Comparison of ENCODE assay signal across 17 cellular contexts in the genomic region with DNA sequence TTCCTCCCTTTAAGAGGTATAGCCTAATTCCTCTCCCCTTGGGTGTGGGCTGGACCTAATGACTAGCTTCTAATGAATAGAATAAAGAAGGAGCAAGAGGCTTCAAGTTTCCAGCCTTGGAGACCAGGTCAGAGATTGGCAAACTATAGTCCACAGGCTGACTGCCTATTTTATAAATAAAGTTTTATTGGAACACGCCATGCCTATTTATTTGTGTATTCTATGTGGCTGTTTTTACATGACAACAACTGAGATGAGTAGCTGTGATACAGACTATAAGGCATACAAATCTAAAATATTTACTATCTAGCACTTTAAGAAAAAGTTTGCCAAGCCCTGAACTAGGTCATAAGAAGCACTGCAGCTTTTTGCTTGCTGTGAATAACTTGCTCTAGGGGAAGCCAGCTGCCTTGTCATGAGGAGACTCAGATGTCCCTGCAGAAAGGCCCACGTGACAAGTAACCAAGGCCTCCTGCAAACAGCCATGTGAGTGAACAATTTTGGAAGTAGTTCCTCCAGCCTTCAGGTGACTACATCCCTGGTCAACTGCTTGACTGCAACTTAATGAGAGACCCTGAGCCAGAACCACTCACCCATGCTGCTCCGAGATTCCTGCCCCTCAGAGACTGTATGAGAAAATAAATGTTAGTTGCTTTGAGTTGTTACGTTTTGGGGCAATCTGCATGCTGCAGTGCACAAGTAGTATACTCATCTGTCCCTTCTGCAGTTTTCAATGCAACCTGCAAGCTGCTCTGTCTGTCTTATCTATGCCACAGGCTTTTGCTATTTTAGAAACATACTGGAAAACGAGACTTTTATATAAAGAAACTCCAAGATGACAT. TPM values are rescaled to one million over a fixed set of nuclear protein-coding genes. Genes with fewer than 3 reads are reported as not detected.
DNase-seq lines count a peak whose midpoint lies in the region; ATAC-seq and TF ChIP-seq lines count a peak whose summit lies in the region.
"Had no signal": no experiment of that assay in that cellular context is flagged by ENCODE, and none has a peak within 500 bp of the region (broad histone marks: within the 10 kb centered on the region; RNA-seq: fewer than 3 reads in every experiment).

No MANE protein-coding gene starts in this region.

- H3K9me3 Mint-ChIP-seq in activated naive CD4-positive, alpha-beta T cell treated with anti-CD3 and anti-CD28 coated beads, Interleukin-2, amount 10 ng/mL, durations not matched to agents 7 days and 5 days: no peaks in the 10 kb centered on the region
- no peaks in the 10 kb centered on the region for H3K9me3 Mint-ChIP-seq in activated CD8-positive, alpha-beta T cell treated with anti-CD3 and anti-CD28 coated beads for 36 hours
- no peaks in the 10 kb centered on the region for H3K9me3 Mint-ChIP-seq in activated T-helper 1 cell treated with anti-CD3 and anti-CD28 coated beads, Interleukin-12 subunit alpha, Interleukin-12 subunit beta, Interleukin-2, Interleukin-4 antibody, amounts not matched to agents 30 ng/mL and 10 ng/mL and 1 ng/mL, durations not matched to agents 14 hours and 24 hours and 36 hours
- H3K9me3 Mint-ChIP-seq: activated naive CD8-positive, alpha-beta T cell treated with anti-CD3 and anti-CD28 coated beads, Interleukin-2, amount 50 U/mL, for 24 hours; CD4-positive, alpha-beta memory T cell had no signal

- peak overlapping the region; percentile 38 to 74 (median 43) for H3K27ac ChIP-seq in adrenal gland
- H3K27ac ChIP-seq in testis: no peak overlapping the region
- H3K27ac ChIP-seq: skin epidermis had no signal

- no peak overlapping the region for H3K4me3 Mint-ChIP-seq in activated naive CD4-positive, alpha-beta T cell treated with anti-CD3 and anti-CD28 coated beads, Interleukin-2, amount 10 ng/mL, durations not matched to agents 7 days and 5 days
- no peak overlapping the region for H3K4me3 Mint-ChIP-seq in activated CD8-positive, alpha-beta T cell treated with anti-CD3 and anti-CD28 coated beads for 36 hours
- no peak overlapping the region for H3K4me3 Mint-ChIP-seq in activated T-helper 1 cell treated with anti-CD3 and anti-CD28 coated beads, Interleukin-12 subunit alpha, Interleukin-12 subunit beta, Interleukin-2, Interleukin-4 antibody, amounts not matched to agents 30 ng/mL and 10 ng/mL and 1 ng/mL, durations not matched to agents 14 hours and 24 hours and 36 hours
- H3K4me3 Mint-ChIP-seq: activated naive CD8-positive, alpha-beta T cell treated with anti-CD3 and anti-CD28 coated beads, Interleukin-2, amount 50 U/mL, for 24 hours; CD4-positive, alpha-beta memory T cell had no signal

- H3K27me3 Mint-ChIP-seq in activated naive CD4-positive, alpha-beta T cell treated with anti-CD3 and anti-CD28 coated beads, Interleukin-2, amount 10 ng/mL, durations not matched to agents 7 days and 5 days: no peaks in the 10 kb centered on the region
- no peaks in the 10 kb centered on the region for H3K27me3 Mint-ChIP-seq in activated CD8-positive, alpha-beta T cell treated with anti-CD3 and anti-CD28 coated beads for 36 hours
- H3K27me3 Mint-ChIP-seq in activated T-helper 1 cell treated with anti-CD3 and anti-CD28 coated beads, Interleukin-12 subunit alpha, Interleukin-12 subunit beta, Interleukin-2, Interleukin-4 antibody, amounts not matched to agents 30 ng/mL and 10 ng/mL and 1 ng/mL, durations not matched to agents 14 hours and 24 hours and 36 hours (ENCODE audit: insufficient read depth): no peaks in the 10 kb centered on the region
- H3K27me3 Mint-ChIP-seq: activated naive CD8-positive, alpha-beta T cell treated with anti-CD3 and anti-CD28 coated beads, Interleukin-2, amount 50 U/mL, for 24 hours; CD4-positive, alpha-beta memory T cell had no signal

- DNase-seq in activated naive CD4-positive, alpha-beta T cell treated with anti-CD3 and anti-CD28 coated beads, Interleukin-2, amount 10 ng/mL, durations not matched to agents 7 days and 5 days: no peak
- no peak for DNase-seq in activated naive CD4-positive, alpha-beta T cell treated with anti-CD3 and anti-CD28 coated beads, Interleukin-2, amount 50 U/mL, for 16 hours
- DNase-seq in adrenal gland (peak; percentile 62 to 90 (median 88)), left colon (no peak), testis (peak; percentile 65), amniotic stem cell (lab: John Stamatoyannopoulos, UW) (no peak)
- no peak for DNase-seq in activated CD8-positive, alpha-beta T cell treated with anti-CD3 and anti-CD28 coated beads for 36 hours
- no peak for DNase-seq in activated T-helper 1 cell treated with anti-CD3 and anti-CD28 coated beads, Interleukin-12 subunit alpha, Interleukin-12 subunit beta, Interleukin-2, Interleukin-4 antibody, amounts not matched to agents 30 ng/mL and 10 ng/mL and 1 ng/mL, durations not matched to agents 14 hours and 24 hours and 36 hours (ENCODE audit: low spot score)
- DNase-seq: activated naive CD8-positive, alpha-beta T cell treated with anti-CD3 and anti-CD28 coated beads, Interleukin-2, amount 50 U/mL, for 24 hours; activated T-cell treated with anti-CD3 and anti-CD28 coated beads, Interleukin-2, amount 50 U/mL, for 48 hours; CD4-positive, alpha-beta memory T cell; cerebellar nuclear complex; NCI-H1092 treated with DMSO at 0.1 percent for 48 hours; T-helper 9 cell; transverse colon had no signal

- H3K4me3 ChIP-seq in adrenal gland (no peak overlapping the region), testis (no peak overlapping the region)
- H3K4me3 ChIP-seq: HAP-1, skin epidermis, transverse colon had no signal

- TF ChIP-seq CTCF in adrenal gland (IDR thresholded peaks at IDR 0.05): no peak
- TF ChIP-seq CTCF in testis (IDR thresholded peaks at IDR 0.05): no peak
- TF ChIP-seq CTCF in activated CD8-positive, alpha-beta T cell treated with anti-CD3 and anti-CD28 coated beads for 36 hours (IDR thresholded peaks at IDR 0.05): no peak

- POLR2A ChIA-PET in activated CD8-positive, alpha-beta T cell treated with anti-CD3 and anti-CD28 coated beads for 36 hours (lab: Charles Lee): no interaction called here

- H3K27ac Mint-ChIP-seq in activated naive CD4-positive, alpha-beta T cell treated with anti-CD3 and anti-CD28 coated beads, Interleukin-2, amount 10 ng/mL, durations not matched to agents 7 days and 5 days: peak overlapping the region; percentile 28
- no peak overlapping the region for H3K27ac Mint-ChIP-seq in activated CD8-positive, alpha-beta T cell treated with anti-CD3 and anti-CD28 coated beads for 36 hours
- H3K27ac Mint-ChIP-seq in activated T-helper 1 cell treated with anti-CD3 and anti-CD28 coated beads, Interleukin-12 subunit alpha, Interleukin-12 subunit beta, Interleukin-2, Interleukin-4 antibody, amounts not matched to agents 30 ng/mL and 10 ng/mL and 1 ng/mL, durations not matched to agents 14 hours and 24 hours and 36 hours: no peak overlapping the region
- H3K27ac Mint-ChIP-seq: activated naive CD8-positive, alpha-beta T cell treated with anti-CD3 and anti-CD28 coated beads, Interleukin-2, amount 50 U/mL, for 24 hours; CD4-positive, alpha-beta memory T cell had no signal

- WGBS in adrenal gland, 4 donors: 44 to 67% (median 53%) methylated on average over 4 to 5 of the region's 5 CpGs
- 57 to 76% methylated on average over 5 of the region's 5 CpGs for WGBS in testis, 2 donors

- H3K4me1 ChIP-seq in adrenal gland (replicated peaks in 1 of 2) (peaks cover 12% of the 10 kb centered on the region in 2 donors), testis (no peaks in the 10 kb centered on the region)
- H3K4me1 ChIP-seq: HAP-1 had no signal

- CTCF ChIA-PET in activated naive CD4-positive, alpha-beta T cell treated with anti-CD3 and anti-CD28 coated beads, Interleukin-2, amount 10 ng/mL, durations not matched to agents 7 days and 5 days (lab: Charles Lee): interaction anchor here (0.9 to 1.5 kb wide), 2 partner anchors 10 to 12 kb away, joined by 3 to 6 read pairs; no protein-coding TSS in a partner anchor
- CTCF ChIA-PET in activated CD8-positive, alpha-beta T cell treated with anti-CD3 and anti-CD28 coated beads for 36 hours (lab: Charles Lee): interaction anchor here (1.0 kb wide), 1 partner anchor 12 kb away, joined by 4 read pairs; no protein-coding TSS in a partner anchor

- H3K36me3 Mint-ChIP-seq in activated naive CD4-positive, alpha-beta T cell treated with anti-CD3 and anti-CD28 coated beads, Interleukin-2, amount 10 ng/mL, durations not matched to agents 7 days and 5 days: no peaks in the 10 kb centered on the region
- no peaks in the 10 kb centered on the region for H3K36me3 Mint-ChIP-seq in activated CD8-positive, alpha-beta T cell treated with anti-CD3 and anti-CD28 coated beads for 36 hours (ENCODE audit: low read depth)
- no peaks in the 10 kb centered on the region for H3K36me3 Mint-ChIP-seq in activated T-helper 1 cell treated with anti-CD3 and anti-CD28 coated beads, Interleukin-12 subunit alpha, Interleukin-12 subunit beta, Interleukin-2, Interleukin-4 antibody, amounts not matched to agents 30 ng/mL and 10 ng/mL and 1 ng/mL, durations not matched to agents 14 hours and 24 hours and 36 hours (ENCODE audit: low read depth)
- H3K36me3 Mint-ChIP-seq: CD4-positive, alpha-beta memory T cell had no signal

- H3K9me3 ChIP-seq in adrenal gland (replicated peaks in 1 of 3) (no peaks in the 10 kb centered on the region), testis (no peaks in the 10 kb centered on the region)
- H3K9me3 ChIP-seq: HAP-1, transverse colon had no signal

- H3K36me3 ChIP-seq in adrenal gland (replicated peaks in 1 of 2) (no peaks in the 10 kb centered on the region), testis (ENCODE audit: low read depth, missing control alignments) (no peaks in the 10 kb centered on the region)
- H3K36me3 ChIP-seq: HAP-1, transverse colon had no signal

- H3K27me3 ChIP-seq in adrenal gland: no peaks in the 10 kb centered on the region
- no peaks in the 10 kb centered on the region for H3K27me3 ChIP-seq in testis
- H3K27me3 ChIP-seq: transverse colon had no signal

- TF ChIP-seq POLR2A in adrenal gland (IDR thresholded peaks at IDR 0.05) (no peak), testis (IDR thresholded peaks at IDR 0.05) (no peak)

- peak; percentile 9 for ATAC-seq in left colon
- ATAC-seq in activated CD8-positive, alpha-beta T cell treated with anti-CD3 and anti-CD28 coated beads for 36 hours: no peak
- ATAC-seq: activated naive CD8-positive, alpha-beta T cell treated with anti-CD3 and anti-CD28 coated beads, Interleukin-2, amount 50 U/mL, for 24 hours had no signal

- intact Hi-C loops in adrenal gland (cut with DNase I): no loop called here
- intact Hi-C loops in left colon (cut with DNase I, micrococcal nuclease): no loop called here
- intact Hi-C loops in testis (cut with DNase I; ENCODE audit: low total_unique reads): no loop called here
- intact Hi-C loops in activated CD8-positive, alpha-beta T cell treated with anti-CD3 and anti-CD28 coated beads for 36 hours (cut with micrococcal nuclease): no loop called here
- intact Hi-C loops in activated T-helper 1 cell treated with anti-CD3 and anti-CD28 coated beads, Interleukin-12 subunit alpha, Interleukin-12 subunit beta, Interleukin-2, Interleukin-4 antibody, amounts not matched to agents 30 ng/mL and 10 ng/mL and 1 ng/mL, durations not matched to agents 14 hours and 24 hours and 36 hours (cut with micrococcal nuclease): no loop called here

- H3K4me1 Mint-ChIP-seq in activated naive CD4-positive, alpha-beta T cell treated with anti-CD3 and anti-CD28 coated beads, Interleukin-2, amount 10 ng/mL, durations not matched to agents 7 days and 5 days: peaks cover 23% of the 10 kb centered on the region
- H3K4me1 Mint-ChIP-seq in activated CD8-positive, alpha-beta T cell treated with anti-CD3 and anti-CD28 coated beads for 36 hours (ENCODE audit: low read depth): peaks cover 5% of the 10 kb centered on the region
- peaks cover 13% of the 10 kb centered on the region for H3K4me1 Mint-ChIP-seq in activated T-helper 1 cell treated with anti-CD3 and anti-CD28 coated beads, Interleukin-12 subunit alpha, Interleukin-12 subunit beta, Interleukin-2, Interleukin-4 antibody, amounts not matched to agents 30 ng/mL and 10 ng/mL and 1 ng/mL, durations not matched to agents 14 hours and 24 hours and 36 hours (ENCODE audit: low read depth)
- H3K4me1 Mint-ChIP-seq: activated naive CD8-positive, alpha-beta T cell treated with anti-CD3 and anti-CD28 coated beads, Interleukin-2, amount 50 U/mL, for 24 hours had no signal

RNA-seq across cellular contexts. Expression of a gene that starts 21.1 kb away (rescaled TPM):
- total RNA-seq in adrenal gland: 10 to 100 TPM; 34.4 to 66.0 (median 50.9) TPM
- 10 to 100 TPM; 30.1 to 46.8 (median 45.4) TPM for polyA plus RNA-seq in adrenal gland
- 10 to 100 TPM; 47.0 to 51.0 TPM for total RNA-seq in left colon
- total RNA-seq in testis: 10 to 100 TPM; 43.7 to 66.5 TPM
- 37.1 TPM for polyA plus RNA-seq in testis (ENCODE audit: insufficient read depth, low read depth, low replicate concordance)
- 10 to 100 TPM in 1 of 2 experiments, 1 to 10 TPM in 1; 8.9 to 10.2 TPM for total RNA-seq in activated CD8-positive, alpha-beta T cell treated with anti-CD3 and anti-CD28 coated beads for 36 hours
- total RNA-seq in activated T-helper 1 cell treated with anti-CD3 and anti-CD28 coated beads, Interleukin-12 subunit alpha, Interleukin-12 subunit beta, Interleukin-2, Interleukin-4 antibody, amounts not matched to agents 30 ng/mL and 10 ng/mL and 1 ng/mL, durations not matched to agents 14 hours and 24 hours and 36 hours: 12.2 and 12.5 TPM in 2 replicates

Comparison
In these comparisons a context has a peak if more than half of its experiments do, and no peak if none do; other contexts are left out.
1. DNase-seq: peak in adrenal gland (7 of 7) and testis (single experiment); none in activated naive CD4-positive, alpha-beta T cell treated with anti-CD3 and anti-CD28 coated beads, Interleukin-2, amount 10 ng/mL, durations not matched to agents 7 days and 5 days (single experiment), activated naive CD4-positive, alpha-beta T cell treated with anti-CD3 and anti-CD28 coated beads, Interleukin-2, amount 50 U/mL, for 16 hours (single experiment), left colon (0 of 2), activated CD8-positive, alpha-beta T cell treated with anti-CD3 and anti-CD28 coated beads for 36 hours (single experiment), amniotic stem cell (single experiment) and activated T-helper 1 cell treated with anti-CD3 and anti-CD28 coated beads, Interleukin-12 subunit alpha, Interleukin-12 subunit beta, Interleukin-2, Interleukin-4 antibody, amounts not matched to agents 30 ng/mL and 10 ng/mL and 1 ng/mL, durations not matched to agents 14 hours and 24 hours and 36 hours (single experiment).
2. H3K27ac ChIP-seq: peak in adrenal gland (5 of 5); none in testis (0 of 2).